Comparison of ENCODE assay signal across 8 cellular contexts in genomic region chr16:1707193-1707790, GRCh38. TPM values are rescaled to one million over a fixed set of nuclear protein-coding genes. Genes with fewer than 3 reads are reported as not detected.
DNase-seq lines count a peak whose midpoint lies in the region; ATAC-seq and TF ChIP-seq lines count a peak whose summit lies in the region.

No MANE protein-coding gene starts in this region.

- peaks cover 27% of the 10 kb centered on the region for H3K4me1 Mint-ChIP-seq in activated CD4-positive, alpha-beta T cell treated with anti-CD3 and anti-CD28 coated beads, Interleukin-2, amount 10 ng/mL, durations not matched to agents 24 days and 14 days
- H3K4me1 Mint-ChIP-seq in WTC11: peaks cover 20% of the 10 kb centered on the region

- no peak for DNase-seq in activated CD4-positive, alpha-beta T cell treated with anti-CD3 and anti-CD28 coated beads, Interleukin-2, amount 10 ng/mL, durations not matched to agents 24 days and 14 days
- DNase-seq in activated CD4-positive, alpha-beta T cell treated with anti-CD3 and anti-CD28 coated beads for 1 hour: no peak
- DNase-seq in WTC11 (ENCODE audit: low spot score): peak; percentile 25
- no peak for DNase-seq in fibroblast of mammary gland (ENCODE audit: low read depth)
- no peak for DNase-seq in neuronal stem cell (ENCODE audit: low spot score)
- DNase-seq in DMS153 treated with DMSO at 0.1 percent for 48 hours (lab: John Stamatoyannopoulos, UW; ENCODE audit: unreplicated experiment): no peak
- no peak for DNase-seq in stimulated activated CD4-positive, alpha-beta T cell treated with anti-CD3 and anti-CD28 coated beads, Interleukin-12 subunit alpha, Interleukin-12 subunit beta, amount 100 ng/mL, for 4 hours
- no peak for DNase-seq in KG1 (lab: John Stamatoyannopoulos, UW)

- no peaks in the 10 kb centered on the region for H3K9me3 Mint-ChIP-seq in activated CD4-positive, alpha-beta T cell treated with anti-CD3 and anti-CD28 coated beads, Interleukin-2, amount 10 ng/mL, durations not matched to agents 24 days and 14 days
- no peaks in the 10 kb centered on the region for H3K9me3 Mint-ChIP-seq in WTC11

- H3K4me3 ChIP-seq in fibroblast of mammary gland (ENCODE audit: control insufficient read depth, low read depth, low read length) (peak overlapping the region; percentile 86), neuronal stem cell (ENCODE audit: low read length in 2 of 2) (peak overlapping the region; percentile 78 to 98)

- H4K91ac ChIP-seq in neuronal stem cell (ENCODE audit: low read depth, low read length, poor library complexity): no peak overlapping the region

- H3K36me3 Mint-ChIP-seq in activated CD4-positive, alpha-beta T cell treated with anti-CD3 and anti-CD28 coated beads, Interleukin-2, amount 10 ng/mL, durations not matched to agents 24 days and 14 days (ENCODE audit: low read depth): peaks cover 6% of the 10 kb centered on the region
- H3K36me3 Mint-ChIP-seq in WTC11: peaks cover 11% of the 10 kb centered on the region

- H3K9ac ChIP-seq in neuronal stem cell (ENCODE audit: low read depth, low read length, poor library complexity): peak overlapping the region; percentile 47

- no peak overlapping the region for H3K18ac ChIP-seq in neuronal stem cell (ENCODE audit: low read length)

- H3K23ac ChIP-seq in neuronal stem cell (ENCODE audit: low read depth, low read length, poor library complexity): peak overlapping the region; percentile 76

- POLR2A ChIA-PET in WTC11 (lab: Charles Lee): interaction anchor here (2.5 kb wide), 1 partner anchor 29 kb away, joined by 12 read pairs; the partner anchor contains the start of gene JPT2

- H2BK12ac ChIP-seq in neuronal stem cell (ENCODE audit: low read length): no peak overlapping the region

- no peaks in the 10 kb centered on the region for H3K9me3 ChIP-seq in neuronal stem cell (replicated peaks in 1 of 2; ENCODE audit: control insufficient read depth in 2 of 2, insufficient read depth in 1 of 2, low read depth in 1 of 2, low read length in 2 of 2)

- ATAC-seq in WTC11: no peak

- no peak overlapping the region for H3K27ac ChIP-seq in neuronal stem cell (replicated peaks; ENCODE audit: low read length)

- peaks cover 15% of the 10 kb centered on the region for H3K79me1 ChIP-seq in neuronal stem cell (ENCODE audit: low read depth, low read length)

- whole genome bisulfite sequencing in neuronal stem cell (ENCODE audit: extremely low coverage in 2 of 2, insufficient read length in 2 of 2, insufficient replicate concordance in 1 of 2), 2 donors: no CpG with 5 or more reads among the region's 16 CpGs

- CTCF ChIA-PET in WTC11 (lab: Charles Lee): interaction anchor here (0.7 to 2.8 kb wide), 6 partner anchors 29 to 337 kb away, joined by 3 to 24 read pairs (median 8); partner anchors contain the start of genes CRAMP1, IFT140 and JPT2

- H3K36me3 ChIP-seq in neuronal stem cell (replicated peaks in 1 of 2; ENCODE audit: control insufficient read depth in 2 of 2, insufficient read depth in 2 of 2, low read length in 2 of 2): peaks cover 5 to 33% of the 10 kb centered on the region in 2 donors

- H3K27ac Mint-ChIP-seq in activated CD4-positive, alpha-beta T cell treated with anti-CD3 and anti-CD28 coated beads, Interleukin-2, amount 10 ng/mL, durations not matched to agents 24 days and 14 days: peak overlapping the region; percentile 87
- peak overlapping the region; percentile 87; the same call in 1 of the 2 replicates for H3K27ac Mint-ChIP-seq in WTC11

- peak overlapping the region; percentile 91 for H3K4me3 Mint-ChIP-seq in activated CD4-positive, alpha-beta T cell treated with anti-CD3 and anti-CD28 coated beads, Interleukin-2, amount 10 ng/mL, durations not matched to agents 24 days and 14 days
- H3K4me3 Mint-ChIP-seq in WTC11: peak overlapping the region; percentile 80

- H2AFZ ChIP-seq in neuronal stem cell (ENCODE audit: low read length): no peak overlapping the region

- H2BK120ac ChIP-seq in neuronal stem cell (ENCODE audit: low read depth, low read length): no peak overlapping the region

- no peak overlapping the region for H2BK15ac ChIP-seq in neuronal stem cell (ENCODE audit: low read length)

- H4K8ac ChIP-seq in neuronal stem cell (ENCODE audit: low read depth, low read length): no peak overlapping the region

- H3K4me2 ChIP-seq in neuronal stem cell (ENCODE audit: insufficient read depth, low read length, poor library complexity, severe bottlenecking): peak overlapping the region; percentile 89

- TF ChIP-seq CTCF in WTC11 (IDR thresholded peaks at IDR 0.05): no peak
- TF ChIP-seq CTCF in fibroblast of mammary gland (conservative IDR thresholded peaks at IDR 0.05; ENCODE audit: control insufficient read depth, insufficient read depth, low read depth, low read length): no peak

- H3K14ac ChIP-seq in neuronal stem cell (ENCODE audit: low read length): no peak overlapping the region

- H3K4ac ChIP-seq in neuronal stem cell (ENCODE audit: low read length): no peak overlapping the region

- H3K4me1 ChIP-seq in neuronal stem cell (ENCODE audit: control insufficient read depth in 2 of 2, insufficient read depth in 1 of 2, low read depth in 1 of 2, low read length in 2 of 2): peaks cover 5 to 12% of the 10 kb centered on the region in 2 donors

- intact Hi-C loops in activated CD4-positive, alpha-beta T cell treated with anti-CD3 and anti-CD28 coated beads, Interleukin-2, amount 10 ng/mL, durations not matched to agents 24 days and 14 days (cut with micrococcal nuclease): loop anchor here (5.0 kb wide), 1 partner anchor 65 kb away; the partner anchor contains the start of genes EME2, MRPS34 and NME3

- H2BK5ac ChIP-seq in neuronal stem cell (ENCODE audit: low read length): no peak overlapping the region

- no peaks in the 10 kb centered on the region for H3K27me3 ChIP-seq in neuronal stem cell (ENCODE audit: control insufficient read depth in 3 of 3, insufficient read depth in 3 of 3, low read depth in 1 of 3, low read length in 3 of 3)

- no peaks in the 10 kb centered on the region for H3K27me3 Mint-ChIP-seq in activated CD4-positive, alpha-beta T cell treated with anti-CD3 and anti-CD28 coated beads, Interleukin-2, amount 10 ng/mL, durations not matched to agents 24 days and 14 days
- H3K27me3 Mint-ChIP-seq in WTC11 (ENCODE audit: low read depth): no peaks in the 10 kb centered on the region

- no peak overlapping the region for H2AK5ac ChIP-seq in neuronal stem cell (ENCODE audit: low read depth, low read length)

TF ChIP-seq in WTC11, 78 proteins besides CTCF, POLR2A, EP300 and RAD21 (continues in another document):
- TF ChIP-seq E2F5 (CRISPR knock-in tag; IDR thresholded peaks at IDR 0.05): no peak
- TF ChIP-seq RELA (CRISPR knock-in tag; IDR thresholded peaks at IDR 0.05; ENCODE audit: borderline replicate concordance): no peak
- TF ChIP-seq, protein P1, sequence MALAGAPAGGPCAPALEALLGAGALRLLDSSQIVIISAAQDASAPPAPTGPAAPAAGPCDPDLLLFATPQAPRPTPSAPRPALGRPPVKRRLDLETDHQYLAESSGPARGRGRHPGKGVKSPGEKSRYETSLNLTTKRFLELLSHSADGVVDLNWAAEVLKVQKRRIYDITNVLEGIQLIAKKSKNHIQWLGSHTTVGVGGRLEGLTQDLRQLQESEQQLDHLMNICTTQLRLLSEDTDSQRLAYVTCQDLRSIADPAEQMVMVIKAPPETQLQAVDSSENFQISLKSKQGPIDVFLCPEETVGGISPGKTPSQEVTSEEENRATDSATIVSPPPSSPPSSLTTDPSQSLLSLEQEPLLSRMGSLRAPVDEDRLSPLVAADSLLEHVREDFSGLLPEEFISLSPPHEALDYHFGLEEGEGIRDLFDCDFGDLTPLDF (CRISPR knock-in tag; IDR thresholded peaks at IDR 0.05): no peak
- TF ChIP-seq, protein P2, sequence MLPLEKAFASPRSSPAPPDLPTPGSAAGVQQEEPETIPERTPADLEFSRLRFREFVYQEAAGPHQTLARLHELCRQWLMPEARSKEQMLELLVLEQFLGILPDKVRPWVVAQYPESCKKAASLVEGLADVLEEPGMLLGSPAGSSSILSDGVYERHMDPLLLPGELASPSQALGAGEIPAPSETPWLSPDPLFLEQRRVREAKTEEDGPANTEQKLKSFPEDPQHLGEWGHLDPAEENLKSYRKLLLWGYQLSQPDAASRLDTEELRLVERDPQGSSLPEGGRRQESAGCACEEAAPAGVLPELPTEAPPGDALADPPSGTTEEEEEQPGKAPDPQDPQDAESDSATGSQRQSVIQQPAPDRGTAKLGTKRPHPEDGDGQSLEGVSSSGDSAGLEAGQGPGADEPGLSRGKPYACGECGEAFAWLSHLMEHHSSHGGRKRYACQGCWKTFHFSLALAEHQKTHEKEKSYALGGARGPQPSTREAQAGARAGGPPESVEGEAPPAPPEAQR (CRISPR knock-in tag; IDR thresholded peaks at IDR 0.05): no peak
- TF ChIP-seq, protein P3, sequence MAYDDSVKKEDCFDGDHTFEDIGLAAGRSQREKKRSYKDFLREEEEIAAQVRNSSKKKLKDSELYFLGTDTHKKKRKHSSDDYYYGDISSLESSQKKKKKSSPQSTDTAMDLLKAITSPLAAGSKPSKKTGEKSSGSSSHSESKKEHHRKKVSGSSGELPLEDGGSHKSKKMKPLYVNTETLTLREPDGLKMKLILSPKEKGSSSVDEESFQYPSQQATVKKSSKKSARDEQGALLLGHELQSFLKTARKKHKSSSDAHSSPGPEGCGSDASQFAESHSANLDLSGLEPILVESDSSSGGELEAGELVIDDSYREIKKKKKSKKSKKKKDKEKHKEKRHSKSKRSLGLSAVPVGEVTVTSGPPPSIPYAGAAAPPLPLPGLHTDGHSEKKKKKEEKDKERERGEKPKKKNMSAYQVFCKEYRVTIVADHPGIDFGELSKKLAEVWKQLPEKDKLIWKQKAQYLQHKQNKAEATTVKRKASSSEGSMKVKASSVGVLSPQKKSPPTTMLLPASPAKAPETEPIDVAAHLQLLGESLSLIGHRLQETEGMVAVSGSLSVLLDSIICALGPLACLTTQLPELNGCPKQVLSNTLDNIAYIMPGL (CRISPR knock-in tag; IDR thresholded peaks at IDR 0.05): no peak

RNA-seq across cellular contexts. Expression of gene MAPK8IP3, which starts 1.3 kb away (rescaled TPM):
- 78.2 and 80.2 TPM in 2 replicates for total RNA-seq in activated CD4-positive, alpha-beta T cell treated with anti-CD3 and anti-CD28 coated beads, Interleukin-2, amount 10 ng/mL, durations not matched to agents 24 days and 14 days
- 59.7 to 72.3 TPM (median 63.2 TPM) in 3 replicates for total RNA-seq in WTC11 (2021)
- polyA plus RNA-seq in neuronal stem cell (2013, experiment 1 of 2): 35.9 TPM
- 36.6 TPM for polyA plus RNA-seq in neuronal stem cell (2013, experiment 2 of 2)

RNA-seq across cellular contexts. Expression of gene JPT2, which starts 29.2 kb away (rescaled TPM):
- total RNA-seq in activated CD4-positive, alpha-beta T cell treated with anti-CD3 and anti-CD28 coated beads, Interleukin-2, amount 10 ng/mL, durations not matched to agents 24 days and 14 days: 119 and 120 TPM in 2 replicates
- total RNA-seq in WTC11 (2021): 150 to 169 TPM (median 157 TPM) in 3 replicates
- 134 TPM for polyA plus RNA-seq in neuronal stem cell (2013, experiment 1 of 2)
- polyA plus RNA-seq in neuronal stem cell (2013, experiment 2 of 2): 135 TPM
